In genomic region chr3:128950223-128950938, GRCh38 we compare ENCODE assay signal across 9 cellular contexts. TPM values are rescaled to one million over a fixed set of nuclear protein-coding genes. Genes with fewer than 3 reads are reported as not detected.
DNase-seq lines count a peak whose midpoint lies in the region; ATAC-seq, FAIRE-seq and TF ChIP-seq lines count a peak whose summit lies in the region.
"Had no signal": no experiment of that assay in that cellular context is flagged by ENCODE, and none has a peak within 500 bp of the region (broad histone marks: within the 10 kb centered on the region; RNA-seq: fewer than 3 reads in every experiment).

No MANE protein-coding gene starts in this region.

- in situ Hi-C loops in IMR-90 (cut with MboI; ENCODE audit: low sequenced_read_pairs) (no loop called here), KBM-7 (cut with MboI; ENCODE audit: low pct_unique_long_range_greater_than_20kb, low sequenced_read_pairs) (no loop called here)

- no peaks in the 10 kb centered on the region for H3K9me3 Mint-ChIP-seq in activated T-cell treated with anti-CD3 and anti-CD28 coated beads, Interleukin-2, amount 50 U/mL, for 4 hours

- no peak overlapping the region for H4K8ac ChIP-seq in IMR-90 (ENCODE audit: low read depth in 2 of 2, low read length in 2 of 2)

- TF ChIP-seq RAD21 in IMR-90 (IDR thresholded peaks at IDR 0.05; ENCODE audit: low read length): peak; percentile 42

- no peaks in the 10 kb centered on the region for H3K36me3 Mint-ChIP-seq in activated T-cell treated with anti-CD3 and anti-CD28 coated beads, Interleukin-2, amount 50 U/mL, for 4 hours (ENCODE audit: insufficient read depth)

- no peak overlapping the region for H2AK5ac ChIP-seq in IMR-90 (ENCODE audit: low read depth, low read length)

- no peak overlapping the region for H3K23ac ChIP-seq in IMR-90 (ENCODE audit: low read depth, low read length)

- no peak for TF ChIP-seq POLR2A in IMR-90 (IDR thresholded peaks at IDR 0.05; ENCODE audit: low read depth, low read length)

- H4K20me1 ChIP-seq in IMR-90 (ENCODE audit: insufficient read depth, low read length): no peaks in the 10 kb centered on the region

- no peak for FAIRE-seq in D721Med (lab: Jason Lieb, UNC)

- H4K91ac ChIP-seq in IMR-90 (ENCODE audit: insufficient read depth, low read depth, low read length): no peak overlapping the region

- POLR2A ChIA-PET in IMR-90 (lab: Charles Lee; ENCODE audit: unreplicated experiment): no interaction called here

- dilution Hi-C loops in IMR-90 (cut with HindIII; ENCODE audit: low sequenced_read_pairs, unreplicated experiment): no loop called here

- intact Hi-C loops in IMR-90 (cut with micrococcal nuclease): no loop called here

- DNase-seq in D721Med (ENCODE audit: insufficient read length, low spot score): peak; percentile 45
- peak; percentile 38 for DNase-seq in IMR-90
- peak; percentile 29 for DNase-seq in UCSD-AML1 (lab: John Stamatoyannopoulos, UW; ENCODE audit: unreplicated experiment)
- DNase-seq in iPS-NIHi11 (ENCODE audit: low spot score): peak; percentile 32
- no peak for DNase-seq in activated T-cell treated with anti-CD3 and anti-CD28 coated beads, Interleukin-2, amount 50 U/mL, for 4 hours
- DNase-seq in KBM-7: no peak

- H3K4me2 ChIP-seq in IMR-90 (ENCODE audit: low read depth, low read length): no peak overlapping the region

- no peaks in the 10 kb centered on the region for H3K79me1 ChIP-seq in IMR-90 (ENCODE audit: low read depth in 1 of 2, low read length in 2 of 2)

- peaks cover 17% of the 10 kb centered on the region for H3K27me3 ChIP-seq in IMR-90 (ENCODE audit: control insufficient read depth, insufficient read depth, low read length)

- WGBS in IMR-90 (ENCODE audit: extremely low coverage in 2 of 2, insufficient read length in 1 of 2), 2 experiments: 49% methylated on average over 8 of the region's 15 CpGs; no CpG with 5 or more reads in 1 of the 2 experiments

- H3K4me3 Mint-ChIP-seq in activated T-cell treated with anti-CD3 and anti-CD28 coated beads, Interleukin-2, amount 50 U/mL, for 4 hours: no peak overlapping the region

- H3K14ac ChIP-seq in IMR-90 (replicated peaks; ENCODE audit: low read depth, low read length): no peak overlapping the region

- no TSS peak for BruUV-seq in IMR-90 (replicated peaks; lab: Mats Ljungman, UMichigan)

- H3K4me1 Mint-ChIP-seq in activated T-cell treated with anti-CD3 and anti-CD28 coated beads, Interleukin-2, amount 50 U/mL, for 4 hours (ENCODE audit: low read depth): no peaks in the 10 kb centered on the region

- H2BK5ac ChIP-seq in IMR-90 (ENCODE audit: low read depth, low read length, poor library complexity, severe bottlenecking): no peak overlapping the region

- no peak overlapping the region for H3K27ac ChIP-seq in IMR-90 (ENCODE audit: insufficient read depth, low read length)
- H3K27ac ChIP-seq: epithelial cell of prostate had no signal

- CTCF ChIA-PET in IMR-90 (lab: Yijun Ruan, JAX): interaction anchor here (0.8 kb wide), 1 partner anchor 270 kb away, joined by 3 read pairs; no protein-coding TSS in a partner anchor

- no peaks in the 10 kb centered on the region for H3K36me3 ChIP-seq in IMR-90 (ENCODE audit: control insufficient read depth, insufficient read depth, low read length)

- H2AK9ac ChIP-seq in IMR-90 (replicated peaks; ENCODE audit: low read depth, low read length, poor library complexity): no peak overlapping the region

- no peak overlapping the region for H2BK120ac ChIP-seq in IMR-90 (ENCODE audit: low read depth, low read length)

- no peak overlapping the region for H3K4me3 ChIP-seq in IMR-90 (ENCODE audit: insufficient read depth, low read depth, low read length)

- H3K9ac ChIP-seq in IMR-90 (ENCODE audit: low read depth, low read length): no peak overlapping the region

- H2BK20ac ChIP-seq in IMR-90 (ENCODE audit: low read depth, low read length): no peak overlapping the region

- TF ChIP-seq CTCF in D721Med (IDR thresholded peaks at IDR 0.05; ENCODE audit: insufficient read depth, missing control alignments): peak; percentile 44
- TF ChIP-seq CTCF in IMR-90 (conservative IDR thresholded peaks at IDR 0.05; ENCODE audit: low read depth, low read length): peak; percentile 44

- no peaks in the 10 kb centered on the region for H3K9me1 ChIP-seq in IMR-90 (ENCODE audit: insufficient read depth, low read length)

- peaks cover 1% of the 10 kb centered on the region; the same call in 1 of the 2 replicates for H3K4me1 ChIP-seq in IMR-90 (ENCODE audit: control insufficient read depth, insufficient read depth, low read length)

- no peak overlapping the region for H2BK15ac ChIP-seq in IMR-90 (ENCODE audit: low read depth, low read length)

- no peak overlapping the region for H3K4ac ChIP-seq in IMR-90 (ENCODE audit: low read depth, low read length)

- ATAC-seq in IMR-90 (ENCODE audit: low read depth): peak; percentile 77
- ATAC-seq in activated T-cell treated with anti-CD3 and anti-CD28 coated beads, Interleukin-2, amount 50 U/mL, for 4 hours: no peak
- no peak for ATAC-seq in GM19351 (IDR thresholded peaks at IDR 0.05; ENCODE audit: unreplicated experiment)
- no peak for ATAC-seq in HG03565 (IDR thresholded peaks at IDR 0.05; ENCODE audit: unreplicated experiment)

- no peaks in the 10 kb centered on the region for H3K9me3 ChIP-seq in IMR-90 (ENCODE audit: control insufficient read depth, insufficient read depth, low read length)

- H3K18ac ChIP-seq in IMR-90 (ENCODE audit: low read depth, low read length): no peak overlapping the region

- H3K27me3 Mint-ChIP-seq in activated T-cell treated with anti-CD3 and anti-CD28 coated beads, Interleukin-2, amount 50 U/mL, for 4 hours (ENCODE audit: low read depth): no peaks in the 10 kb centered on the region

- H3K56ac ChIP-seq in IMR-90 (ENCODE audit: extremely low read depth, insufficient read depth, low read length): no peak overlapping the region

- H2AFZ ChIP-seq in IMR-90 (replicated peaks; ENCODE audit: low read length, poor library complexity): peak overlapping the region; percentile 1

- no peak overlapping the region for H4K5ac ChIP-seq in IMR-90 (ENCODE audit: low read depth, low read length)

TF ChIP-seq in IMR-90, 13 proteins besides CTCF, POLR2A, EP300 and RAD21:
- TF ChIP-seq NFE2L2 (IDR thresholded peaks at IDR 0.05; ENCODE audit: low read depth, low read length) (no peak), SMC3 (IDR thresholded peaks at IDR 0.05; ENCODE audit: low read depth, low read length) (no peak)

RNA-seq across cellular contexts. Expression of gene CFAP92, which starts 43.5 kb away (rescaled TPM):
- not detected in 2 replicates for total RNA-seq in IMR-90 (2012; rRNA removed)
- not detected in 2 replicates for polyA plus RNA-seq in IMR-90 (2012; rRNA removed)
- polyA plus RNA-seq in IMR-90 (2012; cell fraction: cytosol; rRNA removed): not detected in 2 replicates
- polyA plus RNA-seq in IMR-90 (2012; cell fraction: nucleus; rRNA removed; ENCODE audit: low replicate concordance): not detected in 2 replicates
- under 1 TPM in 1 of 3 donors, not detected in 2; 0.18 TPM for total RNA-seq in activated T-cell treated with anti-CD3 and anti-CD28 coated beads, Interleukin-2, amount 50 U/mL, for 4 hours

RNA-seq across cellular contexts. Expression of gene EFCC1, which starts 50.7 kb away (rescaled TPM):
- total RNA-seq in IMR-90 (2012; rRNA removed): not detected in 2 replicates
- not detected in 2 replicates for polyA plus RNA-seq in IMR-90 (2012; rRNA removed)
- not detected in 2 replicates for polyA plus RNA-seq in IMR-90 (2012; cell fraction: cytosol; rRNA removed)
- polyA plus RNA-seq in IMR-90 (2012; cell fraction: nucleus; rRNA removed; ENCODE audit: low replicate concordance): not detected in 2 replicates
- total RNA-seq in activated T-cell treated with anti-CD3 and anti-CD28 coated beads, Interleukin-2, amount 50 U/mL, for 4 hours: under 1 TPM in 2 of 3 donors, not detected in 1; 0.26 to 0.35 TPM

Comparison
In these comparisons a context has a peak if more than half of its experiments do, and no peak if none do; other contexts are left out.
1. DNase-seq: peak in D721Med (single experiment), IMR-90 (single experiment), UCSD-AML1 (single experiment) and iPS-NIHi11 (single experiment); none in activated T-cell treated with anti-CD3 and anti-CD28 coated beads, Interleukin-2, amount 50 U/mL, for 4 hours (single experiment) and KBM-7 (single experiment).